Comparison of ENCODE assay signal across 19 cellular contexts in genomic region chr6:3490622-3490980, GRCh38.
"Had no signal": no experiment of that assay in that cellular context is flagged by ENCODE, and none has a peak within 500 bp of the region (broad histone marks: within the 10 kb centered on the region; RNA-seq: fewer than 3 reads in every experiment).

No MANE protein-coding gene starts in this region.

- H3K4me3 ChIP-seq: lower lobe of right lung, testis, tibial artery had no signal

- ATAC-seq: effector memory CD8-positive, alpha-beta T cell; left ventricle myocardium superior; lower lobe of right lung; naive thymus-derived CD8-positive, alpha-beta T cell; sciatic nerve; stimulated activated memory B cell treated with anti-CD40 and anti-IgM and Interleukin-4, amounts not matched to agents 10 μg/mL and 1 μg/mL and 100 μg/mL, for 72 hours; stimulated activated naive CD8-positive, alpha-beta T cell treated with anti-CD3 and anti-CD28 coated beads, Interleukin-15, Interleukin-2, amounts not matched to agents 100 U/mL and 50 U/mL, for 24 hours had no signal

- DNase-seq: cerebellar nuclear complex; cortex of kidney; effector memory CD8-positive, alpha-beta T cell; hypothalamus; immature natural killer cell; islet precursor cell; kidney glomerular epithelial cell; left ventricle myocardium superior; lower lobe of right lung; naive thymus-derived CD8-positive, alpha-beta T cell; nephron progenitor cell; stimulated activated CD4-positive, alpha-beta T cell treated with anti-CD3 and anti-CD28 coated beads, Interleukin-2, amount 100 ng/mL, for 24 hours; stimulated activated CD4-positive, alpha-beta T cell treated with anti-CD3 and anti-CD28 coated beads, Interleukin-4, amount 100 ng/mL, for 4 hours; stimulated activated naive CD8-positive, alpha-beta T cell treated with anti-CD3 and anti-CD28 coated beads, Interleukin-15, Interleukin-2, amounts not matched to agents 100 U/mL and 50 U/mL, for 24 hours; substantia nigra; testis; tibial artery had no signal
